In genomic region chr6:39610229-39610628, GRCh38 we compare ENCODE assay signal across 13 cellular contexts.
DNase-seq lines count a peak whose midpoint lies in the region; ATAC-seq lines count a peak whose summit lies in the region.
"Had no signal": no experiment of that assay in that cellular context is flagged by ENCODE, and none has a peak within 500 bp of the region (broad histone marks: within the 10 kb centered on the region; RNA-seq: fewer than 3 reads in every experiment).

No MANE protein-coding gene starts in this region.

- ATAC-seq in HG03108 (IDR thresholded peaks at IDR 0.05; ENCODE audit: unreplicated experiment) = no peak
- ATAC-seq: gastrocnemius medialis; natural killer cell treated with Interleukin-12 subunit alpha and Interleukin-12 subunit beta and Interleukin-15 and Interleukin-18, amount 100 ng/mL, for 72 hours; stimulated activated memory B cell treated with anti-CD40 and anti-IgM and Interleukin-4, amounts not matched to agents 10 μg/mL and 1 μg/mL and 100 μg/mL, for 72 hours had no signal

- DNase-seq in AG08395 (ENCODE audit: low spot score) = peak; percentile 20
- DNase-seq in RPMI7951 (ENCODE audit: low read depth) = peak; percentile 53
- DNase-seq in fibroblast of peridontal ligament (ENCODE audit: extremely low read depth) = peak; percentile 45
- peak; percentile 7 for DNase-seq in midbrain (lab: John Stamatoyannopoulos, UW)
- no peak for DNase-seq in COR-L47 (lab: John Stamatoyannopoulos, UW)
- DNase-seq in activated CD4-positive, alpha-beta T cell treated with anti-CD3 and anti-CD28 coated beads for 48 hours = no peak
- DNase-seq in stimulated activated CD4-positive, alpha-beta T cell treated with anti-CD3 and anti-CD28 coated beads, Interleukin-4, amount 100 ng/mL, for 4 hours = no peak
- DNase-seq: dorsolateral prefrontal cortex, gastrocnemius medialis, MV-4-11 had no signal

Comparison
In these comparisons a context has a peak if more than half of its experiments do, and no peak if none do; other contexts are left out.
1. DNase-seq: peak in AG08395 (single experiment), RPMI7951 (single experiment), fibroblast of peridontal ligament (single experiment) and midbrain (single experiment); none in COR-L47 (single experiment), activated CD4-positive, alpha-beta T cell treated with anti-CD3 and anti-CD28 coated beads for 48 hours (single experiment) and stimulated activated CD4-positive, alpha-beta T cell treated with anti-CD3 and anti-CD28 coated beads, Interleukin-4, amount 100 ng/mL, for 4 hours (0 of 2).